19 cellular contexts compared by ENCODE assay signal in genomic region chr15:31852933-31853332, GRCh38.
"Had no signal": no experiment of that assay in that cellular context is flagged by ENCODE, and none has a peak within 500 bp of the region (broad histone marks: within the 10 kb centered on the region; RNA-seq: fewer than 3 reads in every experiment).

No MANE protein-coding gene starts in this region.

- H3K4me1 ChIP-seq: adrenal gland, colonic mucosa, spleen, uterus had no signal

- DNase-seq: activated CD4-positive, alpha-beta T cell treated with anti-CD3 and anti-CD28 coated beads, Interleukin-2, amount 10 ng/mL, durations not matched to agents 24 days and 14 days; activated CD8-positive, alpha-beta memory T cell treated with anti-CD3 and anti-CD28 coated beads, Interleukin-2, amount 10 ng/mL, durations not matched to agents 7 days and 5 days; activated CD8-positive, alpha-beta T cell treated with anti-CD3 and anti-CD28 coated beads for 36 hours; activated naive CD4-positive, alpha-beta T cell; activated T-cell treated with anti-CD3 and anti-CD28 coated beads for 4 hours; adrenal gland; colonic mucosa; left ventricle myocardium inferior; SK-N-SH; spleen; stimulated activated CD4-positive, alpha-beta T cell treated with anti-CD3 and anti-CD28 coated beads, Interleukin-4, amount 100 ng/mL, for 4 hours; stimulated activated naive CD8-positive, alpha-beta T cell treated with anti-CD3 and anti-CD28 coated beads, Interleukin-15, Interleukin-2, amounts not matched to agents 100 U/mL and 50 U/mL, for 24 hours; T-helper 2 cell; trophoblast cell; uterus had no signal

- H3K9me3 ChIP-seq: adrenal gland, colonic mucosa, SK-N-SH had no signal

- H3K27ac Mint-ChIP-seq: activated CD4-positive, alpha-beta T cell treated with anti-CD3 and anti-CD28 coated beads, Interleukin-2, amount 10 ng/mL, durations not matched to agents 24 days and 14 days; activated CD8-positive, alpha-beta memory T cell treated with anti-CD3 and anti-CD28 coated beads, Interleukin-2, amount 10 ng/mL, durations not matched to agents 7 days and 5 days; activated CD8-positive, alpha-beta T cell treated with anti-CD3 and anti-CD28 coated beads for 36 hours; activated naive CD8-positive, alpha-beta T cell; nephron had no signal

- H3K36me3 Mint-ChIP-seq: activated CD8-positive, alpha-beta memory T cell treated with anti-CD3 and anti-CD28 coated beads, Interleukin-2, amount 10 ng/mL, durations not matched to agents 7 days and 5 days had no signal

- H3K4me1 Mint-ChIP-seq: activated CD4-positive, alpha-beta T cell treated with anti-CD3 and anti-CD28 coated beads, Interleukin-2, amount 10 ng/mL, durations not matched to agents 24 days and 14 days; activated CD8-positive, alpha-beta memory T cell treated with anti-CD3 and anti-CD28 coated beads, Interleukin-2, amount 10 ng/mL, durations not matched to agents 7 days and 5 days; central memory CD8-positive, alpha-beta T cell; nephron had no signal

- H3K36me3 ChIP-seq: adrenal gland, colonic mucosa, left ventricle myocardium inferior, spleen, uterus had no signal

- H3K4me3 ChIP-seq: adrenal gland, colonic mucosa, left ventricle myocardium inferior, spleen, uterus had no signal

- ATAC-seq: activated CD8-positive, alpha-beta memory T cell treated with anti-CD3 and anti-CD28 coated beads, Interleukin-2, amount 10 ng/mL, durations not matched to agents 7 days and 5 days; activated CD8-positive, alpha-beta T cell treated with anti-CD3 and anti-CD28 coated beads for 36 hours; stimulated activated naive CD8-positive, alpha-beta T cell treated with anti-CD3 and anti-CD28 coated beads, Interleukin-15, Interleukin-2, amounts not matched to agents 100 U/mL and 50 U/mL, for 24 hours had no signal

- H3K27ac ChIP-seq: adrenal gland, colonic mucosa, epithelial cell of prostate, left ventricle myocardium inferior, spleen, uterus had no signal

- H3K4me3 Mint-ChIP-seq: activated CD4-positive, alpha-beta T cell treated with anti-CD3 and anti-CD28 coated beads, Interleukin-2, amount 10 ng/mL, durations not matched to agents 24 days and 14 days; activated CD8-positive, alpha-beta memory T cell treated with anti-CD3 and anti-CD28 coated beads, Interleukin-2, amount 10 ng/mL, durations not matched to agents 7 days and 5 days; activated CD8-positive, alpha-beta T cell treated with anti-CD3 and anti-CD28 coated beads for 36 hours; activated naive CD8-positive, alpha-beta T cell; central memory CD8-positive, alpha-beta T cell; nephron had no signal

- H3K27me3 ChIP-seq: adrenal gland, colonic mucosa, spleen, uterus had no signal
